10 cellular contexts compared by ENCODE assay signal in the genomic region with DNA sequence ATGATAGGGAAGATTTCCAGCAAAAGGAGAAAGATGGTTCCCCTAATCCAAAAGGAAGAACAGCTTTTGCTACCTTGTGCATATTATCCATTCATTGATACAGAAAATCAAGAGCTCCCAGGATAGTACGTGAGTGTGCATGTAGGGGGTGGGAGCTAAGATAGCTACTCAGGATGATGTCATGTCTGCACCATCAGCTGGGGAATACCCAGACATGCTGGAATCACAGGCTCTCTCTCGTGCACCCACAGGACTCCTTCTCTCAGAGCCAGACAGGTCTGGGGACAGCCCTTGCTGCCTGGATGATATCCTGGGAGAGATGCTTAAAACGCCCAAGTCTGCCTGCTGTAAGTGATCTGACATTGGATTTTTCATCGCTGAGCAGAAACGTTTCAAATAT. TPM values are rescaled to one million over a fixed set of nuclear protein-coding genes. Genes with fewer than 3 reads are reported as not detected.
A peak's percentile ranks its signal among the peaks of the same experiment; 100 is the strongest.
DNase-seq lines count a peak whose midpoint lies in the region; ATAC-seq, FAIRE-seq and TF ChIP-seq lines count a peak whose summit lies in the region.
"Had no signal": no experiment of that assay in that cellular context is flagged by ENCODE, and none has a peak within 500 bp of the region (broad histone marks: within the 10 kb centered on the region; RNA-seq: fewer than 3 reads in every experiment).

No MANE protein-coding gene starts in this region.

- H3K36me3 ChIP-seq in mesenchymal stem cell (ENCODE audit: control insufficient read depth in 1 of 2, insufficient read depth in 2 of 2, low read depth in 1 of 2, low read length in 2 of 2): peaks cover 0 to 15% of the 10 kb centered on the region in 2 experiments

- peaks cover 5% of the 10 kb centered on the region for H3K4me1 ChIP-seq in mesenchymal stem cell (ENCODE audit: control insufficient read depth, insufficient read depth, low read depth, low read length)

- H3K27me3 Mint-ChIP-seq in activated T-cell treated with anti-CD3 and anti-CD28 coated beads, Interleukin-2, amount 50 U/mL, for 4 hours (ENCODE audit: low read depth): no peaks in the 10 kb centered on the region
- H3K27me3 Mint-ChIP-seq: activated naive CD8-positive, alpha-beta T cell treated with anti-CD3 and anti-CD28 coated beads, Interleukin-2, amount 10 ng/mL, durations not matched to agents 7 days and 5 days had no signal

- peak overlapping the region; percentile 7 for H3K27ac ChIP-seq in mesenchymal stem cell (ENCODE audit: low read length, poor library complexity, severe bottlenecking)

- no peak overlapping the region for H2BK5ac ChIP-seq in mesenchymal stem cell (ENCODE audit: low read depth, low read length, poor library complexity, severe bottlenecking)

- ATAC-seq in HG02642 (IDR thresholded peaks at IDR 0.05; ENCODE audit: poor library complexity, unreplicated experiment): peak; percentile 87
- peak; percentile 99 for ATAC-seq in activated T-cell treated with anti-CD3 and anti-CD28 coated beads, Interleukin-2, amount 50 U/mL, for 4 hours

- H3K18ac ChIP-seq in mesenchymal stem cell (ENCODE audit: low read depth in 1 of 2, low read length in 2 of 2): no peak overlapping the region

- H3K9me3 ChIP-seq in mesenchymal stem cell (ENCODE audit: control insufficient read depth, low read length): no peaks in the 10 kb centered on the region

- H3K27me3 ChIP-seq in mesenchymal stem cell (ENCODE audit: control insufficient read depth in 1 of 2, insufficient read depth in 1 of 2, low read length in 2 of 2): no peaks in the 10 kb centered on the region

- no peak overlapping the region for H2BK15ac ChIP-seq in mesenchymal stem cell (ENCODE audit: low read depth, poor library complexity, severe bottlenecking)

- H3K79me1 ChIP-seq in mesenchymal stem cell (replicated peaks; ENCODE audit: low read length, poor library complexity, severe bottlenecking): peaks cover 39% of the 10 kb centered on the region

- no peak for TF ChIP-seq POLR2A in GM12891 (IDR thresholded peaks at IDR 0.05; ENCODE audit: low read depth, low read length)

- H3K4me3 Mint-ChIP-seq in activated T-cell treated with anti-CD3 and anti-CD28 coated beads, Interleukin-2, amount 50 U/mL, for 4 hours: no peak overlapping the region
- H3K4me3 Mint-ChIP-seq: activated naive CD8-positive, alpha-beta T cell treated with anti-CD3 and anti-CD28 coated beads, Interleukin-2, amount 10 ng/mL, durations not matched to agents 7 days and 5 days had no signal

- H3K9ac ChIP-seq in mesenchymal stem cell (ENCODE audit: low read length): no peak overlapping the region

- no peak overlapping the region for H2BK12ac ChIP-seq in mesenchymal stem cell (ENCODE audit: low read length in 2 of 2)

- DNase-seq in GM12891 (ENCODE audit: insufficient read length, low spot score) (no peak), mesenchymal stem cell (peak; percentile 83), putamen (ENCODE audit: low spot score) (no peak), activated gamma-delta T cell treated with Interleukin-2 at 50 U/mL for 16 hours (no peak), iPS-NIHi7 (ENCODE audit: extremely low spot score) (no peak), posterior cingulate gyrus (no peak)
- DNase-seq in activated T-cell treated with anti-CD3 and anti-CD28 coated beads, Interleukin-2, amount 50 U/mL, for 4 hours: peak; percentile 18
- DNase-seq: activated naive CD8-positive, alpha-beta T cell treated with anti-CD3 and anti-CD28 coated beads, Interleukin-2, amount 10 ng/mL, durations not matched to agents 7 days and 5 days had no signal

- peak; percentile 9 for FAIRE-seq in GM12891 (lab: Jason Lieb, UNC)
- FAIRE-seq: H1 had no signal

- no peak overlapping the region for H2AK5ac ChIP-seq in mesenchymal stem cell (ENCODE audit: low read length, severe bottlenecking)

- H3K23ac ChIP-seq in mesenchymal stem cell (ENCODE audit: low read length in 2 of 2): no peak overlapping the region

- peaks cover 7% of the 10 kb centered on the region for H3K9me3 Mint-ChIP-seq in activated T-cell treated with anti-CD3 and anti-CD28 coated beads, Interleukin-2, amount 50 U/mL, for 4 hours

- H2BK120ac ChIP-seq in mesenchymal stem cell (ENCODE audit: low read depth, low read length): no peak overlapping the region

- no peak overlapping the region for H3K4me3 ChIP-seq in mesenchymal stem cell (ENCODE audit: insufficient read depth in 1 of 2, low read depth in 1 of 2, low read length in 2 of 2)

- H4K8ac ChIP-seq in mesenchymal stem cell (ENCODE audit: low read length): no peak overlapping the region

- no peak overlapping the region for H2AFZ ChIP-seq in mesenchymal stem cell (ENCODE audit: low read depth, low read length)

- intact Hi-C loops in posterior cingulate gyrus (cut with DNase I): no loop called here

- H3K14ac ChIP-seq in mesenchymal stem cell (ENCODE audit: low read length in 2 of 2): no peak overlapping the region

- no peak overlapping the region for H3K4me2 ChIP-seq in mesenchymal stem cell (ENCODE audit: low read length, poor library complexity, severe bottlenecking)

- no peak overlapping the region for H3K4ac ChIP-seq in mesenchymal stem cell (ENCODE audit: low read depth in 1 of 2, low read length in 2 of 2)

- 60% methylated on average over 3 of the region's 5 CpGs for whole genome bisulfite sequencing in mesenchymal stem cell

- H4K91ac ChIP-seq in mesenchymal stem cell (ENCODE audit: low read length): no peak overlapping the region

- H3K4me1 Mint-ChIP-seq in activated T-cell treated with anti-CD3 and anti-CD28 coated beads, Interleukin-2, amount 50 U/mL, for 4 hours (ENCODE audit: low read depth): peaks cover 43% of the 10 kb centered on the region

- peaks cover 18% of the 10 kb centered on the region for H3K36me3 Mint-ChIP-seq in activated T-cell treated with anti-CD3 and anti-CD28 coated beads, Interleukin-2, amount 50 U/mL, for 4 hours (ENCODE audit: insufficient read depth)

TF ChIP-seq in GM12891, 5 proteins besides CTCF, POLR2A, EP300 and RAD21:
- TF ChIP-seq POU2F2 (IDR thresholded peaks at IDR 0.05; ENCODE audit: low read depth, low read length) (0 out of 2 replicates have a peak, but pooled peaks have one; percentile 32), POLR2AphosphoS5 (IDR thresholded peaks at IDR 0.05; ENCODE audit: low read depth, low read length) (no peak), PAX5 (IDR thresholded peaks at IDR 0.05; ENCODE audit: insufficient read depth, low read length, severe bottlenecking) (no peak)

RNA-seq across cellular contexts. Expression of a gene that starts 38.9 kb away (rescaled TPM):
- polyA plus RNA-seq in GM12891 (2012; ENCODE audit: low read depth, missing spikeins): 15.4 TPM
- 10 to 100 TPM; 67.0 to 83.1 (median 69.5) TPM for total RNA-seq in activated T-cell treated with anti-CD3 and anti-CD28 coated beads, Interleukin-2, amount 50 U/mL, for 4 hours
- 28.2 TPM for polyA plus RNA-seq in mesenchymal stem cell (2013, experiment 1 of 2)
- polyA plus RNA-seq in mesenchymal stem cell (2013, experiment 2 of 2): 27.4 TPM

Comparison
In these comparisons a context has a peak if more than half of its experiments do, and no peak if none do; other contexts are left out.
1. DNase-seq: peak in activated T-cell treated with anti-CD3 and anti-CD28 coated beads, Interleukin-2, amount 50 U/mL, for 4 hours (single experiment) and mesenchymal stem cell (single experiment); none in GM12891 (single experiment), putamen (single experiment), activated gamma-delta T cell treated with Interleukin-2 at 50 U/mL for 16 hours (single experiment), iPS-NIHi7 (single experiment) and posterior cingulate gyrus (0 of 10).